In genomic region chr5:145800181-145800580, GRCh38 we compare ENCODE assay signal across 17 cellular contexts. TPM values are rescaled to one million over a fixed set of nuclear protein-coding genes. Genes with fewer than 3 reads are reported as not detected.
DNase-seq lines count a peak whose midpoint lies in the region; ATAC-seq and TF ChIP-seq lines count a peak whose summit lies in the region.
"Had no signal": no experiment of that assay in that cellular context is flagged by ENCODE, and none has a peak within 500 bp of the region (broad histone marks: within the 10 kb centered on the region; RNA-seq: fewer than 3 reads in every experiment).

No MANE protein-coding gene starts in this region.

- H3K27ac ChIP-seq in A673 (ENCODE audit: low read depth, low read length, poor library complexity, severe bottlenecking) (peak overlapping the region; percentile 48), subcutaneous abdominal adipose tissue (ENCODE audit: low read depth, low read length) (peak overlapping the region; percentile 55)
- H3K27ac ChIP-seq: BLaER1 treated with 17β-estradiol and CSF1 and Interleukin-3, amounts not matched to agents 10 nM and 100 nM had no signal

- H3K27me3 ChIP-seq in A673 (replicated peaks; ENCODE audit: insufficient read depth, low read depth, low read length, poor library complexity) (no peaks in the 10 kb centered on the region), subcutaneous abdominal adipose tissue (ENCODE audit: control insufficient read depth in 5 of 5, insufficient read depth in 4 of 5, low read length in 5 of 5) (no peaks in the 10 kb centered on the region)
- H3K27me3 ChIP-seq: BLaER1 treated with 17β-estradiol and CSF1 and Interleukin-3, amounts not matched to agents 10 nM and 100 nM had no signal

- POLR2A ChIA-PET in A673 (lab: Charles Lee; ENCODE audit: low non-redundant PET), result no interaction called here

- peak overlapping the region in 1 of 5 donors; percentile 28 for H3K9ac ChIP-seq in subcutaneous abdominal adipose tissue (ENCODE audit: low read length in 5 of 5)
- H3K9ac ChIP-seq: BLaER1 treated with 17β-estradiol and CSF1 and Interleukin-3, amounts not matched to agents 10 nM and 100 nM had no signal

- H3K4me1 ChIP-seq in A673 (ENCODE audit: insufficient read depth, low read length, poor library complexity, severe bottlenecking), result peaks cover 30% of the 10 kb centered on the region
- H3K4me1 ChIP-seq in subcutaneous abdominal adipose tissue (ENCODE audit: control insufficient read depth in 5 of 5, insufficient read depth in 5 of 5, low read length in 5 of 5), result peaks cover 0 to 23% (median 8%) of the 10 kb centered on the region in 5 donors
- H3K4me1 ChIP-seq: HAP-1 had no signal

- BruUV-seq in A673 (replicated peaks; lab: Mats Ljungman, UMichigan), result no TSS peak

- CTCF ChIA-PET in A673 (lab: Charles Lee), result no interaction called here

- peaks cover 8% of the 10 kb centered on the region for H3K36me3 ChIP-seq in A673 (ENCODE audit: insufficient read depth, low read length, poor library complexity, severe bottlenecking)
- H3K36me3 ChIP-seq in subcutaneous abdominal adipose tissue (ENCODE audit: control insufficient read depth in 5 of 5, insufficient read depth in 5 of 5, low read length in 5 of 5), result peaks cover 0 to 4% (median 0%) of the 10 kb centered on the region in 5 donors
- H3K36me3 ChIP-seq: HAP-1 had no signal

- TF ChIP-seq CTCF in A673 (conservative IDR thresholded peaks at IDR 0.05; ENCODE audit: low read depth, low read length), result no peak

- DNase-seq in A673 (ENCODE audit: low spot score) (peak; percentile 67), NCI-H82 (lab: John Stamatoyannopoulos, UW) (peak; percentile 18), Right ventricle myocardium inferior (ENCODE audit: missing footprints) (no peak)
- DNase-seq: 8988T; Calu3; CD8-positive, alpha-beta T cell; DMS 273 treated with DMSO at 0.1 percent for 48 hours; DMS53; DND-41; EL had no signal

- intact Hi-C loops in A673 (cut with micrococcal nuclease; ENCODE audit: unreplicated experiment) (no loop called here), Right ventricle myocardium inferior (cut with DNase I) (no loop called here)

- no peak overlapping the region for H3K4me3 ChIP-seq in A673 (ENCODE audit: low read depth, low read length, poor library complexity, severe bottlenecking)
- no peak overlapping the region for H3K4me3 ChIP-seq in subcutaneous abdominal adipose tissue (ENCODE audit: low read depth in 1 of 5, low read length in 5 of 5)
- H3K4me3 ChIP-seq: BLaER1 treated with 17β-estradiol and CSF1 and Interleukin-3, amounts not matched to agents 10 nM and 100 nM; GM12878; HAP-1 had no signal

- ATAC-seq in esophagus mucosa (peak; percentile 72), Right ventricle myocardium inferior (no peak), HG03565 (IDR thresholded peaks at IDR 0.05; ENCODE audit: unreplicated experiment) (no peak), GM19023 (IDR thresholded peaks at IDR 0.05; ENCODE audit: unreplicated experiment) (no peak)
- ATAC-seq: CD8-positive, alpha-beta T cell; GM12878 had no signal

- H3K9me3 ChIP-seq in A673 (ENCODE audit: low read depth, low read length, poor library complexity, severe bottlenecking) (peaks cover 3% of the 10 kb centered on the region), subcutaneous abdominal adipose tissue (ENCODE audit: control insufficient read depth in 5 of 5, low read length in 5 of 5) (no peaks in the 10 kb centered on the region)
- H3K9me3 ChIP-seq: HAP-1 had no signal

RNA-seq across cellular contexts. Expression of gene PRELID2, which starts 35.0 kb away (rescaled TPM):
- total RNA-seq in A673 (2021) (50.2 and 55.8 TPM in 2 replicates), esophagus mucosa (4.8 TPM), Right ventricle myocardium inferior (33.2 TPM)
